ENCODE assay signal across 8 cellular contexts in the genomic region with DNA sequence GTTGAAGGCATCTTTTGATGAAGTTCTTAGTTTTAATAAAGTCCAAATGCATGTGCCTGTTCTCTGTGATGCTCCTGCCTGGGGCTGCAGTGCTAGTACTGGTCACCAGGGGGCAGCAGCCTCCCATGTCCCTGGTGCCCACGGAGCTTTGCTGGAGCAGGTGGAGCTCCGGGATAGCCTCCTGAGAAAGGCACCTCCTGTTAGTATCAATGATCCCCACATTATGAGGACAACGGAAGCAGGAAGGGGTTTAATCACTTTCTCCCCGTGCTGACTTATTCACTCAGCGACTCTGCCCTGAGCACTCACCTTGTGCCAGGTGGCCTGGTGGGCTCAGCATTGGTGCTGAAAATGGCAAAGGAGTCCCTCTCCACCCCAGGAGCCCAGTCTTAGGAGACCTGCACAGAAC.
A peak's percentile ranks its signal among the peaks of the same experiment; 100 is the strongest.
DNase-seq lines count a peak whose midpoint lies in the region; ATAC-seq and TF ChIP-seq lines count a peak whose summit lies in the region.

No MANE protein-coding gene starts in this region.

- no peak overlapping the region for H3K4me3 ChIP-seq in heart right ventricle

- no peaks in the 10 kb centered on the region for H3K27me3 Mint-ChIP-seq in activated naive CD8-positive, alpha-beta T cell treated with anti-CD3 and anti-CD28 coated beads for 36 hours

- peaks cover 0 to 4% (median 0%) of the 10 kb centered on the region in 9 donors for H3K4me1 ChIP-seq in heart right ventricle

- peaks cover 0 to 7% (median 0%) of the 10 kb centered on the region in 7 donors for H3K27me3 ChIP-seq in heart right ventricle

- no peak overlapping the region for H3K4me3 Mint-ChIP-seq in activated naive CD8-positive, alpha-beta T cell treated with anti-CD3 and anti-CD28 coated beads for 36 hours

- H3K36me3 Mint-ChIP-seq in activated naive CD8-positive, alpha-beta T cell treated with anti-CD3 and anti-CD28 coated beads for 36 hours, result peaks cover 20% of the 10 kb centered on the region

- intact Hi-C loops in heart right ventricle (cut with DNase I), result loop anchor here in 8 of 10 donors (2.0 to 10.0 kb wide), 6 partner anchors 136 to 384 kb away; no protein-coding TSS in a partner anchor

- TF ChIP-seq CTCF in GM10266 (IDR thresholded peaks at IDR 0.05; ENCODE audit: control insufficient read depth, insufficient read depth, low read depth, missing control alignments) (peak; percentile 96), heart right ventricle (IDR thresholded peaks at IDR 0.05) (peak; percentile 85 to 99 (median 94))

- ATAC-seq in heart right ventricle, result peak; percentile 67 to 82 (median 79)

- no peak overlapping the region for H3K27ac ChIP-seq in heart right ventricle

- peaks cover 0 to 6% (median 0%) of the 10 kb centered on the region in 11 donors for H3K9me3 ChIP-seq in heart right ventricle

- H3K4me1 Mint-ChIP-seq in activated naive CD8-positive, alpha-beta T cell treated with anti-CD3 and anti-CD28 coated beads for 36 hours, result peaks cover 22% of the 10 kb centered on the region

- 3 to 10% methylated on average over 5 of the region's 5 CpGs for WGBS in heart right ventricle, 2 donors

- H3K36me3 ChIP-seq in heart right ventricle, result no peaks in the 10 kb centered on the region

- H3K9me3 Mint-ChIP-seq in activated naive CD8-positive, alpha-beta T cell treated with anti-CD3 and anti-CD28 coated beads for 36 hours, result peaks cover 2% of the 10 kb centered on the region

- no peak overlapping the region for H3K27ac Mint-ChIP-seq in activated naive CD8-positive, alpha-beta T cell treated with anti-CD3 and anti-CD28 coated beads for 36 hours

- peak; percentile 70 for DNase-seq in GM10266 (ENCODE audit: extremely low spot score)
- peak; percentile 54 for DNase-seq in HuH-7.5 (ENCODE audit: low spot score)
- peak; percentile 1 for DNase-seq in SKM-1 (lab: John Stamatoyannopoulos, UW; ENCODE audit: unreplicated experiment)
- peak; percentile 63 for DNase-seq in activated naive CD8-positive, alpha-beta T cell treated with anti-CD3 and anti-CD28 coated beads for 36 hours
- DNase-seq in heart right ventricle, result peak; percentile 34 to 74
- peak; percentile 76 for DNase-seq in retina
- DNase-seq in cerebellar nuclear complex (lab: John Stamatoyannopoulos, UW), result no peak
- DNase-seq in NCI-H526 treated with DMSO at 0.1 percent for 48 hours (lab: John Stamatoyannopoulos, UW), result no peak

Comparison
In these comparisons a context has a peak if more than half of its experiments do, and no peak if none do; other contexts are left out.
1. DNase-seq: peak in GM10266 (single experiment), HuH-7.5 (single experiment), SKM-1 (single experiment), activated naive CD8-positive, alpha-beta T cell treated with anti-CD3 and anti-CD28 coated beads for 36 hours (single experiment), heart right ventricle (2 of 2) and retina (single experiment); none in cerebellar nuclear complex (0 of 2) and NCI-H526 treated with DMSO at 0.1 percent for 48 hours (single experiment).